In the genomic region with DNA sequence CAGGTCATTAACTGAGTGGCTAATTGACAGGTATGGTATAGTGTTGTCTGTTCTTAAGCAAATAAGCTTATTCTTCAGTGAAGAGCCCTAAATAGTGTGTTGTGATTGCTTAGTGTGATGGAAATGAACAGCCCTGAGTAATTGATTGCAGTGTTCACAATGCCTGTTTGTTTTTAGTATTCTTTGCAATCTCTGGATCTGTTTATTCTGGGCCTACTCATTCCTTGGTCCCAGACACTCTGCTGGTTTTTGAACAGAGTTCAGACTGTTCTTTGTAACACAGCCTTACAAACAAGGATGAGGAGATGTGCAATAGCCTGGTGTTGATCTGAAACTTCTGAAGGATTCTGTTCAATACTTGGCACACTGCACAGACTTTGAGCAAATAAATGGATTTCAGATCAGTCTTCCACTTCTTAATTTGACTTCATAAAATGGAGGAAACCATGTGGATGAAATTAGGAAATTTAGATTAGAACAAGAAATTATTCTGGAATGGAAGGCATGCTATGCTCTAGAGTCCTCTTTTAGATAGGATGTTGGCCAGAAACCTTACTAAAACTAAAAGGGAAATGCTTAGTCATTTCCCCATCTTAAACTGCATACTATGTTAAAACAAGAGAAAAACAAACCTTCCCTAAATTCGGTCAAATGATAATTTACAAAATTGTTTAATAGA, we compare ENCODE assay signal across 2 cellular contexts.
TF ChIP-seq lines count a peak whose summit lies in the region.

No MANE protein-coding gene starts in this region.

TF ChIP-seq in SK-N-SH, 30 proteins besides CTCF, POLR2A, EP300 and RAD21 (continued from another document):
- TF ChIP-seq, protein P1, sequence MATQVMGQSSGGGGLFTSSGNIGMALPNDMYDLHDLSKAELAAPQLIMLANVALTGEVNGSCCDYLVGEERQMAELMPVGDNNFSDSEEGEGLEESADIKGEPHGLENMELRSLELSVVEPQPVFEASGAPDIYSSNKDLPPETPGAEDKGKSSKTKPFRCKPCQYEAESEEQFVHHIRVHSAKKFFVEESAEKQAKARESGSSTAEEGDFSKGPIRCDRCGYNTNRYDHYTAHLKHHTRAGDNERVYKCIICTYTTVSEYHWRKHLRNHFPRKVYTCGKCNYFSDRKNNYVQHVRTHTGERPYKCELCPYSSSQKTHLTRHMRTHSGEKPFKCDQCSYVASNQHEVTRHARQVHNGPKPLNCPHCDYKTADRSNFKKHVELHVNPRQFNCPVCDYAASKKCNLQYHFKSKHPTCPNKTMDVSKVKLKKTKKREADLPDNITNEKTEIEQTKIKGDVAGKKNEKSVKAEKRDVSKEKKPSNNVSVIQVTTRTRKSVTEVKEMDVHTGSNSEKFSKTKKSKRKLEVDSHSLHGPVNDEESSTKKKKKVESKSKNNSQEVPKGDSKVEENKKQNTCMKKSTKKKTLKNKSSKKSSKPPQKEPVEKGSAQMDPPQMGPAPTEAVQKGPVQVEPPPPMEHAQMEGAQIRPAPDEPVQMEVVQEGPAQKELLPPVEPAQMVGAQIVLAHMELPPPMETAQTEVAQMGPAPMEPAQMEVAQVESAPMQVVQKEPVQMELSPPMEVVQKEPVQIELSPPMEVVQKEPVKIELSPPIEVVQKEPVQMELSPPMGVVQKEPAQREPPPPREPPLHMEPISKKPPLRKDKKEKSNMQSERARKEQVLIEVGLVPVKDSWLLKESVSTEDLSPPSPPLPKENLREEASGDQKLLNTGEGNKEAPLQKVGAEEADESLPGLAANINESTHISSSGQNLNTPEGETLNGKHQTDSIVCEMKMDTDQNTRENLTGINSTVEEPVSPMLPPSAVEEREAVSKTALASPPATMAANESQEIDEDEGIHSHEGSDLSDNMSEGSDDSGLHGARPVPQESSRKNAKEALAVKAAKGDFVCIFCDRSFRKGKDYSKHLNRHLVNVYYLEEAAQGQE (IDR thresholded peaks at IDR 0.05; ENCODE audit: low read depth, low read length): no peak
- TF ChIP-seq SMC3 (IDR thresholded peaks at IDR 0.05; ENCODE audit: low read depth, low read length) (no peak), GABPA (IDR thresholded peaks at IDR 0.05; ENCODE audit: low read depth) (no peak)

TF ChIP-seq in SK-N-SH treated with all-trans-retinoic acid at 6 μM for 48 hours, 23 proteins besides CTCF, POLR2A, EP300 and RAD21 (continued from another document):
- TF ChIP-seq, protein P2, sequence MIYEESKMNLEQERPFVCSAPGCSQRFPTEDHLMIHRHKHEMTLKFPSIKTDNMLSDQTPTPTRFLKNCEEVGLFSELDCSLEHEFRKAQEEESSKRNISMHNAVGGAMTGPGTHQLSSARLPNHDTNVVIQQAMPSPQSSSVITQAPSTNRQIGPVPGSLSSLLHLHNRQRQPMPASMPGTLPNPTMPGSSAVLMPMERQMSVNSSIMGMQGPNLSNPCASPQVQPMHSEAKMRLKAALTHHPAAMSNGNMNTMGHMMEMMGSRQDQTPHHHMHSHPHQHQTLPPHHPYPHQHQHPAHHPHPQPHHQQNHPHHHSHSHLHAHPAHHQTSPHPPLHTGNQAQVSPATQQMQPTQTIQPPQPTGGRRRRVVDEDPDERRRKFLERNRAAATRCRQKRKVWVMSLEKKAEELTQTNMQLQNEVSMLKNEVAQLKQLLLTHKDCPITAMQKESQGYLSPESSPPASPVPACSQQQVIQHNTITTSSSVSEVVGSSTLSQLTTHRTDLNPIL (CRISPR knock-in tag; IDR thresholded peaks at IDR 0.05; ENCODE audit: low read depth): no peak
- no peak for TF ChIP-seq SNAI2 (CRISPR knock-in tag; IDR thresholded peaks at IDR 0.05)
- no peak for TF ChIP-seq ESRRG (CRISPR knock-in tag; IDR thresholded peaks at IDR 0.05)
- TF ChIP-seq ZC3H10 (CRISPR knock-in tag; IDR thresholded peaks at IDR 0.05): no peak
- TF ChIP-seq, protein P3, sequence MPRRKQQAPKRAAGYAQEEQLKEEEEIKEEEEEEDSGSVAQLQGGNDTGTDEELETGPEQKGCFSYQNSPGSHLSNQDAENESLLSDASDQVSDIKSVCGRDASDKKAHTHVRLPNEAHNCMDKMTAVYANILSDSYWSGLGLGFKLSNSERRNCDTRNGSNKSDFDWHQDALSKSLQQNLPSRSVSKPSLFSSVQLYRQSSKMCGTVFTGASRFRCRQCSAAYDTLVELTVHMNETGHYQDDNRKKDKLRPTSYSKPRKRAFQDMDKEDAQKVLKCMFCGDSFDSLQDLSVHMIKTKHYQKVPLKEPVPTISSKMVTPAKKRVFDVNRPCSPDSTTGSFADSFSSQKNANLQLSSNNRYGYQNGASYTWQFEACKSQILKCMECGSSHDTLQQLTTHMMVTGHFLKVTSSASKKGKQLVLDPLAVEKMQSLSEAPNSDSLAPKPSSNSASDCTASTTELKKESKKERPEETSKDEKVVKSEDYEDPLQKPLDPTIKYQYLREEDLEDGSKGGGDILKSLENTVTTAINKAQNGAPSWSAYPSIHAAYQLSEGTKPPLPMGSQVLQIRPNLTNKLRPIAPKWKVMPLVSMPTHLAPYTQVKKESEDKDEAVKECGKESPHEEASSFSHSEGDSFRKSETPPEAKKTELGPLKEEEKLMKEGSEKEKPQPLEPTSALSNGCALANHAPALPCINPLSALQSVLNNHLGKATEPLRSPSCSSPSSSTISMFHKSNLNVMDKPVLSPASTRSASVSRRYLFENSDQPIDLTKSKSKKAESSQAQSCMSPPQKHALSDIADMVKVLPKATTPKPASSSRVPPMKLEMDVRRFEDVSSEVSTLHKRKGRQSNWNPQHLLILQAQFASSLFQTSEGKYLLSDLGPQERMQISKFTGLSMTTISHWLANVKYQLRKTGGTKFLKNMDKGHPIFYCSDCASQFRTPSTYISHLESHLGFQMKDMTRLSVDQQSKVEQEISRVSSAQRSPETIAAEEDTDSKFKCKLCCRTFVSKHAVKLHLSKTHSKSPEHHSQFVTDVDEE (CRISPR knock-in tag; IDR thresholded peaks at IDR 0.05): no peak
- TF ChIP-seq GLIS3 (CRISPR knock-in tag; IDR thresholded peaks at IDR 0.05): no peak
- TF ChIP-seq, protein P4, sequence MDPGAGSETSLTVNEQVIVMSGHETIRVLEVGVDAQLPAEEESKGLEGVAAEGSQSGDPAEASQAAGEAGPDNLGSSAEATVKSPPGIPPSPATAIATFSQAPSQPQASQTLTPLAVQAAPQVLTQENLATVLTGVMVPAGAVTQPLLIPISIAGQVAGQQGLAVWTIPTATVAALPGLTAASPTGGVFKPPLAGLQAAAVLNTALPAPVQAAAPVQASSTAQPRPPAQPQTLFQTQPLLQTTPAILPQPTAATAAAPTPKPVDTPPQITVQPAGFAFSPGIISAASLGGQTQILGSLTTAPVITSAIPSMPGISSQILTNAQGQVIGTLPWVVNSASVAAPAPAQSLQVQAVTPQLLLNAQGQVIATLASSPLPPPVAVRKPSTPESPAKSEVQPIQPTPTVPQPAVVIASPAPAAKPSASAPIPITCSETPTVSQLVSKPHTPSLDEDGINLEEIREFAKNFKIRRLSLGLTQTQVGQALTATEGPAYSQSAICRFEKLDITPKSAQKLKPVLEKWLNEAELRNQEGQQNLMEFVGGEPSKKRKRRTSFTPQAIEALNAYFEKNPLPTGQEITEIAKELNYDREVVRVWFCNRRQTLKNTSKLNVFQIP (CRISPR knock-in tag; IDR thresholded peaks at IDR 0.05; ENCODE audit: borderline replicate concordance, low read depth): no peak
- no peak for TF ChIP-seq PPARA (CRISPR knock-in tag; IDR thresholded peaks at IDR 0.05; ENCODE audit: borderline replicate concordance)
- no peak for TF ChIP-seq ZFP3 (CRISPR knock-in tag; IDR thresholded peaks at IDR 0.05)
- TF ChIP-seq ZNF565 (CRISPR knock-in tag; conservative IDR thresholded peaks at IDR 0.05; ENCODE audit: low read depth): no peak
- no peak for TF ChIP-seq BACH2 (CRISPR knock-in tag; IDR thresholded peaks at IDR 0.05; ENCODE audit: borderline replicate concordance)
- TF ChIP-seq ZNF70 (CRISPR knock-in tag; IDR thresholded peaks at IDR 0.05): no peak
- no peak for TF ChIP-seq ZFP30 (CRISPR knock-in tag; IDR thresholded peaks at IDR 0.05)
- TF ChIP-seq OSR1 (CRISPR knock-in tag; IDR thresholded peaks at IDR 0.05): no peak
